Comparison of ENCODE assay signal across 16 cellular contexts in the genomic region with DNA sequence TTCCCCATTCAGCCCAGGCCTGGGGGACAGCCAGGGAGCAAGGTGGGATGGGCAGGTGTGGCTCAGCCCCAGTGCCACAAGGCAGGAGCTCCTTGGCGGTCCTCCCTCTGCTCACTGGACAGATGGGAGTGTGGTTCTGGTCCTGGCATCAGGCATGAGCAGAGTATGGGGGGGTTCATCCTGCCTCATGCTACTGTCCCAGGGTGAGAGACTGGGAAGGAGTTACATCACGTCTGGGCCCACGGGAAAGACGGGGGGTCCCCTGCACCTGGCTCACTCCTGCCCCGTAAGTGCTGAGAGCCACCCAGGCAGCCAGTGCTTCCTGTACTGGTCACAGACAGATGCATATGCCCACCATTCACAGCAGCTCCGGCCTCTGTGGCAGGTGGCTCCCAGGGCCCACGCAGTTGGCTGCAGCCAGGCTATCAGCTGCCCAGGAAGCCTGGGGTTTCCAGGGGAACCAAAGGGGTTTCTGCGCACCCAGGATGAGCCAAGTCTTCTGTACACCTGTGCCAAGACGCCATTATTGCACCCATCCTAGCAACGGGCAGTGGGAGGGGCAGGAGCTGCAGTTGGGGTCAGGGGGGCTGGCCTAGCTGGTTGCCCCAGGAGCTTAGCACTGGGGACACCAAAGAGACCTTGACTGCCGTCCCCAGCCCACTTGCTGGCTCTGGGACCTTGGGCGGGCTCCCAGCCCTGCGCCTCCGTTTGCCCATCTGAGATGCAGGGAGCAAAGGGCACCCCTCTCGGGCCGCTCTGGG. TPM values are rescaled to one million over a fixed set of nuclear protein-coding genes. Genes with fewer than 3 reads are reported as not detected.
DNase-seq lines count a peak whose midpoint lies in the region; ATAC-seq, FAIRE-seq and TF ChIP-seq lines count a peak whose summit lies in the region.
"Had no signal": no experiment of that assay in that cellular context is flagged by ENCODE, and none has a peak within 500 bp of the region (broad histone marks: within the 10 kb centered on the region; RNA-seq: fewer than 3 reads in every experiment).

No MANE protein-coding gene starts in this region.

- CTCF ChIA-PET in A549 (lab: Yijun Ruan, JAX) = interaction anchor here (0.6 to 5.5 kb wide), 6 partner anchors 11 to 42 kb away, joined by 3 to 46 read pairs (median 18); no protein-coding TSS in a partner anchor

- POLR2A ChIA-PET in A549 (lab: Yijun Ruan, JAX) = no interaction called here

- TF ChIP-seq POLR2A in A549 (IDR thresholded peaks at IDR 0.05; ENCODE audit: low read length) (no peak), right lobe of liver (IDR thresholded peaks at IDR 0.05) (no peak)

- FAIRE-seq in A549 (lab: Jason Lieb, UNC) = no peak
- FAIRE-seq: bronchial epithelial cell, D721Med, kidney had no signal

- no peak for DNase-seq in A549 (ENCODE audit: low read depth in 1 of 2, low spot score in 1 of 2)
- DNase-seq in COLO668 (lab: John Stamatoyannopoulos, UW; ENCODE audit: unreplicated experiment) = peak; percentile 75
- DNase-seq in T-helper 17 cell = no peak
- no peak for DNase-seq in right lobe of liver
- no peak for DNase-seq in stimulated activated CD4-positive, alpha-beta T cell treated with anti-CD3 and anti-CD28 coated beads, Interleukin-15, amount 100 ng/mL, for 24 hours
- DNase-seq: activated CD8-positive, alpha-beta memory T cell treated with anti-CD3 and anti-CD28 coated beads for 24 hours; effector CD8-positive, alpha-beta T cell; heart left ventricle; kidney had no signal

- peak; percentile 1 to 12; a peak in 3 of 6 replicates for ATAC-seq in A549
- ATAC-seq in T-helper 17 cell = no peak
- no peak for ATAC-seq in right lobe of liver
- no peak for ATAC-seq in HG03139 (IDR thresholded peaks at IDR 0.05; ENCODE audit: unreplicated experiment)
- ATAC-seq in HG03175 (IDR thresholded peaks at IDR 0.05; ENCODE audit: unreplicated experiment) = no peak
- ATAC-seq: heart left ventricle, sciatic nerve, WTC11 had no signal

- intact Hi-C loops in right lobe of liver (cut with DNase I) = no loop called here

- TF ChIP-seq EP300 in A549 (IDR thresholded peaks at IDR 0.05) = no peak

- no peak for TF ChIP-seq RAD21 in A549 (conservative IDR thresholded peaks at IDR 0.05 in 1 of 2, IDR thresholded peaks at IDR 0.05 in 1 of 2)

- no peak overlapping the region for H3K27ac Mint-ChIP-seq in T-helper 17 cell
- H3K27ac Mint-ChIP-seq: WTC11 had no signal

- peaks cover 32% of the 10 kb centered on the region for H3K4me1 ChIP-seq in A549
- H3K4me1 ChIP-seq in right lobe of liver = peaks cover 0 to 24% (median 9%) of the 10 kb centered on the region in 4 donors

- peaks cover 6% of the 10 kb centered on the region for H3K27me3 Mint-ChIP-seq in T-helper 17 cell

- WGBS in A549 (ENCODE audit: missing lambda C conversion rate) = 14% methylated on average over 11 of the region's 16 CpGs
- 40% methylated on average over 5 of the region's 16 CpGs for WGBS in right lobe of liver (ENCODE audit: insufficient coverage, low coverage, low lambda C conversion rate, missing lambda C conversion rate)

- H3K4me3 ChIP-seq in A549 (no peak overlapping the region), right lobe of liver (no peak overlapping the region)

- TF ChIP-seq CTCF in A549 (IDR thresholded peaks at IDR 0.05) (no peak), right lobe of liver (IDR thresholded peaks at IDR 0.05) (no peak)

- H3K4me3 Mint-ChIP-seq in T-helper 17 cell = peak overlapping the region; percentile 58

- H3K4me2 ChIP-seq in A549 = no peak overlapping the region; the same call in 2 of the 3 replicates

- H3K27ac ChIP-seq in A549 (no peak overlapping the region), layer of hippocampus (ENCODE audit: low read depth, low read length) (peak overlapping the region; percentile 38), right lobe of liver (no peak overlapping the region)
- H3K27ac ChIP-seq: heart left ventricle had no signal

- no peaks in the 10 kb centered on the region for H3K36me3 Mint-ChIP-seq in T-helper 17 cell (ENCODE audit: low read depth)
- H3K36me3 Mint-ChIP-seq: WTC11 had no signal

- H3K27me3 ChIP-seq in layer of hippocampus (ENCODE audit: control insufficient read depth, insufficient read depth, low read length) (peaks cover 40% of the 10 kb centered on the region), right lobe of liver (peaks cover 0 to 8% of the 10 kb centered on the region in 2 donors)

- H3K4me1 Mint-ChIP-seq in T-helper 17 cell = peaks cover 13% of the 10 kb centered on the region

- no peaks in the 10 kb centered on the region for H3K9me3 ChIP-seq in A549
- no peaks in the 10 kb centered on the region for H3K9me3 ChIP-seq in T-helper 17 cell (ENCODE audit: control insufficient read depth, low read length, poor library complexity, severe bottlenecking)
- no peaks in the 10 kb centered on the region for H3K9me3 ChIP-seq in right lobe of liver

- H3K36me3 ChIP-seq in right lobe of liver = no peaks in the 10 kb centered on the region
- H3K36me3 ChIP-seq: heart left ventricle had no signal

TF ChIP-seq in A549, 52 proteins besides CTCF, POLR2A, EP300 and RAD21:
- TF ChIP-seq HOXA7 (CRISPR knock-in tag; IDR thresholded peaks at IDR 0.05) (no peak), SREBF2 (IDR thresholded peaks at IDR 0.05) (no peak)

RNA-seq across cellular contexts. Expression of gene BAIAP3, which starts 1.9 kb away (rescaled TPM):
- polyA plus RNA-seq in A549 (2011; rRNA removed) (0.31 and 0.42 TPM in 2 replicates), A549 (2017; fragmentation: RNase III; extraction: RNeasy Plus Mini Kit Qiagen cat#74134 plus additional on column Dnase treatment) (0.26 to 0.51 TPM (median 0.32 TPM) in 3 replicates)
- 0.32 and 0.52 TPM in 2 replicates for polyA plus RNA-seq in A549 (2012; cell fraction: cytosol; rRNA removed)
- 4.1 and 5.1 TPM in 2 replicates for polyA plus RNA-seq in A549 (2012; cell fraction: nucleus; rRNA removed)
- polyA minus RNA-seq in A549 (2011; rRNA and poly(A)+ RNA removed) = 0.66 and 1.4 TPM in 2 replicates
- total RNA-seq in T-helper 17 cell (10 to 100 TPM; 11.8 to 20.0 TPM), right lobe of liver (1 to 10 TPM; 5.4 to 7.6 (median 5.8) TPM)

RNA-seq across cellular contexts. Expression of gene TSR3, which starts 16.3 kb away (rescaled TPM):
- polyA plus RNA-seq in A549 (2011; rRNA removed) (27.2 and 32.6 TPM in 2 replicates), A549 (2017; fragmentation: RNase III; extraction: RNeasy Plus Mini Kit Qiagen cat#74134 plus additional on column Dnase treatment) (50.9 to 52.3 TPM (median 51.7 TPM) in 3 replicates)
- 83.2 and 96.4 TPM in 2 replicates for polyA plus RNA-seq in A549 (2012; cell fraction: cytosol; rRNA removed)
- polyA plus RNA-seq in A549 (2012; cell fraction: nucleus; rRNA removed) = 54.3 and 67.4 TPM in 2 replicates
- 18.3 and 18.5 TPM in 2 replicates for polyA minus RNA-seq in A549 (2011; rRNA and poly(A)+ RNA removed)
- total RNA-seq in T-helper 17 cell (10 to 100 TPM; 24.4 to 27.7 TPM), right lobe of liver (10 to 100 TPM; 20.7 to 66.5 (median 24.5) TPM)

RNA-seq across cellular contexts. Expression of gene GNPTG, which starts 16.3 kb away (rescaled TPM):
- polyA plus RNA-seq in A549 (2011; rRNA removed) (24.2 and 25.3 TPM in 2 replicates), A549 (2017; fragmentation: RNase III; extraction: RNeasy Plus Mini Kit Qiagen cat#74134 plus additional on column Dnase treatment) (21.9 to 24.2 TPM (median 23.4 TPM) in 3 replicates)
- polyA plus RNA-seq in A549 (2012; cell fraction: cytosol; rRNA removed) = 54.1 and 57.2 TPM in 2 replicates
- 124 and 128 TPM in 2 replicates for polyA plus RNA-seq in A549 (2012; cell fraction: nucleus; rRNA removed)
- polyA minus RNA-seq in A549 (2011; rRNA and poly(A)+ RNA removed) = 10.2 and 13.5 TPM in 2 replicates
- total RNA-seq in T-helper 17 cell (10 to 100 TPM; 39.2 to 48.0 TPM), right lobe of liver (10 to 100 TPM; 44.3 to 72.8 (median 63.0) TPM)

RNA-seq across cellular contexts. Expression of gene UBE2I, which starts 26.0 kb away (rescaled TPM):
- polyA plus RNA-seq in A549 (2011; rRNA removed) = 131 and 170 TPM in 2 replicates
- polyA plus RNA-seq in A549 (2012; cell fraction: cytosol; rRNA removed) = 90.3 and 102 TPM in 2 replicates
- 160 and 187 TPM in 2 replicates for polyA plus RNA-seq in A549 (2012; cell fraction: nucleus; rRNA removed)
- polyA plus RNA-seq in A549 (2017; fragmentation: RNase III; extraction: RNeasy Plus Mini Kit Qiagen cat#74134 plus additional on column Dnase treatment) = 207 to 210 TPM (median 208 TPM) in 3 replicates
- polyA minus RNA-seq in A549 (2011; rRNA and poly(A)+ RNA removed) = 71.2 and 83.1 TPM in 2 replicates
- total RNA-seq in T-helper 17 cell = 100 to 1,000 TPM; 233 to 249 TPM
- total RNA-seq in right lobe of liver = 10 to 100 TPM; 25.0 to 48.0 (median 39.3) TPM

Comparison
In these comparisons a context has a peak if more than half of its experiments do, and no peak if none do; other contexts are left out.
1. ATAC-seq: peak in A549 (2 of 2); none in T-helper 17 cell (single experiment), right lobe of liver (0 of 4), HG03139 (single experiment) and HG03175 (single experiment).